21 cellular contexts compared by ENCODE assay signal in the genomic region with DNA sequence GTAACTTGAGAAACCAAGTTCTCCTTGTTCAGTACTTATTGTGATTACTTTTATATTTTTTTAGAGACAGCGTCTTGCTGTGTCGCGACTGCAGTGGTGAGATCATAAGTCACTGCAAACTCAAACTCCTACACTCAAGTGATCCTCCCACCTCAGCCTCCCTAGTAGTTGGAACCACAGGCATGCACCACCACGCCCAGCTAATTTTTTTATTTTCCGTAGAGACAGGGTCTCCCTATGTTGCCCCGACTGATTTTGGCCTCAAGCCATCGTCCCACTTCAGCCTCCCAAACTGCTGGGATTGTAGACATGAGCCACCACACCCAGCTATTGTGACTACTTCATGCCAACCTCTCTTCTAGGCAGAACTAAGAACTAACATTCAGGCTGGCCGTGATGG. TPM values are rescaled to one million over a fixed set of nuclear protein-coding genes. Genes with fewer than 3 reads are reported as not detected.
DNase-seq lines count a peak whose midpoint lies in the region; ATAC-seq and TF ChIP-seq lines count a peak whose summit lies in the region.
"Had no signal": no experiment of that assay in that cellular context is flagged by ENCODE, and none has a peak within 500 bp of the region (broad histone marks: within the 10 kb centered on the region; RNA-seq: fewer than 3 reads in every experiment).

No MANE protein-coding gene starts in this region.

- no peaks in the 10 kb centered on the region for H3K27me3 Mint-ChIP-seq in CD8-positive, alpha-beta T cell (ENCODE audit: low read depth)
- H3K27me3 Mint-ChIP-seq in endodermal cell (ENCODE audit: insufficient read depth) (peaks cover 2% of the 10 kb centered on the region), nephron progenitor cell (ENCODE audit: low read depth, poor library complexity) (peaks cover 4% of the 10 kb centered on the region)
- H3K27me3 Mint-ChIP-seq: activated CD4-positive, alpha-beta T cell treated with anti-CD3 and anti-CD28 coated beads, Interleukin-2, amount 10 ng/mL, durations not matched to agents 7 days and 5 days; activated naive CD8-positive, alpha-beta T cell treated with anti-CD3 and anti-CD28 coated beads, Interleukin-2, amount 10 ng/mL, durations not matched to agents 7 days and 5 days had no signal

- DNase-seq in CD8-positive, alpha-beta T cell, result no peak
- DNase-seq in NT2/D1 (ENCODE audit: low read depth, low spot score), result no peak
- no peak for DNase-seq in endodermal cell
- no peak for DNase-seq in trophoblast cell
- DNase-seq in NCI-H446 (lab: John Stamatoyannopoulos, UW), result no peak
- no peak for DNase-seq in nephron progenitor cell
- no peak for DNase-seq in PC-3
- no peak for DNase-seq in NCI-H1417 (lab: John Stamatoyannopoulos, UW)
- DNase-seq: activated CD4-positive, alpha-beta T cell treated with anti-CD3 and anti-CD28 coated beads, Interleukin-2, amount 10 ng/mL, durations not matched to agents 7 days and 5 days; activated naive CD8-positive, alpha-beta T cell treated with anti-CD3 and anti-CD28 coated beads, Interleukin-2, amount 10 ng/mL, durations not matched to agents 7 days and 5 days; activated T-cell treated with anti-CD3 and anti-CD28 coated beads for 4 hours; caudate nucleus; effector CD4-positive, alpha-beta T cell; heart right ventricle; mammary epithelial cell; NCI-H2081 treated with DMSO at 0.1 percent for 48 hours; NCI-H82; retina; stimulated activated CD4-positive, alpha-beta T cell treated with anti-CD3 and anti-CD28 coated beads, Interleukin-15, amount 100 ng/mL, for 24 hours; stimulated activated naive CD4-positive, alpha-beta T cell treated with Interleukin-2 at 50 U/mL for 16 hours had no signal

- WGBS in endodermal cell (ENCODE audit: insufficient coverage in 1 of 2, insufficient read length in 1 of 2), 2 experiments, result 93% methylated on average over 8 of the region's 8 CpGs
- no CpG with 5 or more reads among the region's 8 CpGs for WGBS in trophoblast cell (ENCODE audit: extremely low coverage, insufficient coverage, insufficient read length)

- H3K9me3 ChIP-seq in CD8-positive, alpha-beta T cell (ENCODE audit: low read length), result no peaks in the 10 kb centered on the region
- H3K9me3 ChIP-seq in NT2/D1 (ENCODE audit: insufficient read depth, low read length) (peaks cover 5% of the 10 kb centered on the region; the same call in 1 of the 2 replicates), endodermal cell (ENCODE audit: control insufficient read depth, low read length) (peaks cover 6% of the 10 kb centered on the region), trophoblast cell (ENCODE audit: insufficient read depth, low read depth, low read length) (peaks cover 4% of the 10 kb centered on the region), PC-3 (ENCODE audit: low read length) (no peaks in the 10 kb centered on the region)
- H3K9me3 ChIP-seq: heart right ventricle had no signal

- ATAC-seq in CD8-positive, alpha-beta T cell, result no peak
- no peak for ATAC-seq in PC-3

- BruUV-seq in PC-3 (replicated peaks; lab: Mats Ljungman, UMichigan), result no TSS peak

- peaks cover 16% of the 10 kb centered on the region for H3K4me1 ChIP-seq in CD8-positive, alpha-beta T cell (ENCODE audit: insufficient read depth, low read length)
- peaks cover 8% of the 10 kb centered on the region for H3K4me1 ChIP-seq in NT2/D1 (ENCODE audit: insufficient read depth, insufficient read length)
- no peaks in the 10 kb centered on the region for H3K4me1 ChIP-seq in endodermal cell (ENCODE audit: control insufficient read depth, insufficient read depth, low read length)
- H3K4me1 ChIP-seq in trophoblast cell (ENCODE audit: control insufficient read depth in 1 of 2, insufficient read depth in 2 of 2, low read length in 2 of 2), result peaks cover 4 to 6% of the 10 kb centered on the region in 2 experiments
- H3K4me1 ChIP-seq in PC-3 (ENCODE audit: insufficient read depth, low read length), result peaks cover 14% of the 10 kb centered on the region

- H3K79me1 ChIP-seq in trophoblast cell (ENCODE audit: low read length), result peaks cover 6% of the 10 kb centered on the region

- no peak overlapping the region for H2BK120ac ChIP-seq in trophoblast cell (ENCODE audit: insufficient read depth, low read length, poor library complexity)

- H3K9ac ChIP-seq in NT2/D1 (ENCODE audit: insufficient read length, low read depth) (peak overlapping the region; percentile 26), endodermal cell (ENCODE audit: extremely low read depth, low read length, poor library complexity, severe bottlenecking) (no peak overlapping the region), trophoblast cell (ENCODE audit: low read length) (no peak overlapping the region), PC-3 (ENCODE audit: low read length) (no peak overlapping the region)

- no peak overlapping the region for H2AK5ac ChIP-seq in trophoblast cell (ENCODE audit: low read length)

- POLR2A ChIA-PET in CD8-positive, alpha-beta T cell (lab: Charles Lee), result interaction anchor here (1.0 kb wide), 2 partner anchors 8 to 80 kb away, joined by 3 read pairs; partner anchors contain the start of gene C19orf53
- POLR2A ChIA-PET in PC-3 (lab: Charles Lee; ENCODE audit: unreplicated experiment), result no interaction called here

- H3K27ac Mint-ChIP-seq in CD8-positive, alpha-beta T cell, result peak overlapping the region; percentile 22
- H3K27ac Mint-ChIP-seq in endodermal cell, result peak overlapping the region; percentile 44
- no peak overlapping the region for H3K27ac Mint-ChIP-seq in nephron progenitor cell
- H3K27ac Mint-ChIP-seq: activated CD4-positive, alpha-beta T cell treated with anti-CD3 and anti-CD28 coated beads, Interleukin-2, amount 10 ng/mL, durations not matched to agents 7 days and 5 days; activated naive CD8-positive, alpha-beta T cell treated with anti-CD3 and anti-CD28 coated beads, Interleukin-2, amount 10 ng/mL, durations not matched to agents 7 days and 5 days had no signal

- peaks cover 22% of the 10 kb centered on the region for H3K36me3 Mint-ChIP-seq in CD8-positive, alpha-beta T cell
- H3K36me3 Mint-ChIP-seq in endodermal cell (ENCODE audit: low read depth) (peaks cover 24% of the 10 kb centered on the region), nephron progenitor cell (ENCODE audit: low read depth) (peaks cover 25% of the 10 kb centered on the region)

- peaks cover 7% of the 10 kb centered on the region for H3F3A ChIP-seq in PC-3 (ENCODE audit: low read length, unreplicated experiment)

- no peak overlapping the region for H4K8ac ChIP-seq in trophoblast cell (ENCODE audit: low read depth, low read length)

- no peak overlapping the region for H3K4ac ChIP-seq in trophoblast cell (ENCODE audit: low read depth, low read length)

- no peaks in the 10 kb centered on the region for H3K9me3 Mint-ChIP-seq in CD8-positive, alpha-beta T cell
- H3K9me3 Mint-ChIP-seq in endodermal cell (no peaks in the 10 kb centered on the region), nephron progenitor cell (peaks cover 3% of the 10 kb centered on the region)
- H3K9me3 Mint-ChIP-seq: activated CD4-positive, alpha-beta T cell treated with anti-CD3 and anti-CD28 coated beads, Interleukin-2, amount 10 ng/mL, durations not matched to agents 7 days and 5 days; activated naive CD8-positive, alpha-beta T cell treated with anti-CD3 and anti-CD28 coated beads, Interleukin-2, amount 10 ng/mL, durations not matched to agents 7 days and 5 days had no signal

- H3K4me2 ChIP-seq in trophoblast cell (ENCODE audit: low read length), result no peak overlapping the region
- no peak overlapping the region for H3K4me2 ChIP-seq in PC-3 (ENCODE audit: low read length)

- no peak overlapping the region for H3K18ac ChIP-seq in trophoblast cell (ENCODE audit: low read length)

- intact Hi-C loops in CD8-positive, alpha-beta T cell (cut with DNase I, micrococcal nuclease), result no loop called here
- intact Hi-C loops in PC-3 (cut with micrococcal nuclease), result loop anchor here (10.0 kb wide), 1 partner anchor 292 kb away; the partner anchor contains the start of gene MISP3

- no peak overlapping the region for H3K14ac ChIP-seq in trophoblast cell (ENCODE audit: low read length)

- no peak overlapping the region for H4K91ac ChIP-seq in trophoblast cell (ENCODE audit: low read depth, low read length)

- H3K27me3 ChIP-seq in CD8-positive, alpha-beta T cell (ENCODE audit: insufficient read depth, low read length), result no peaks in the 10 kb centered on the region
- H3K27me3 ChIP-seq in NT2/D1 (ENCODE audit: insufficient read depth, insufficient read length), result no peaks in the 10 kb centered on the region
- no peaks in the 10 kb centered on the region for H3K27me3 ChIP-seq in endodermal cell (ENCODE audit: control insufficient read depth, insufficient read depth, low read length, poor library complexity, severe bottlenecking)
- no peaks in the 10 kb centered on the region for H3K27me3 ChIP-seq in trophoblast cell (ENCODE audit: insufficient read depth, low read length)
- no peaks in the 10 kb centered on the region for H3K27me3 ChIP-seq in PC-3 (ENCODE audit: low read length)
- H3K27me3 ChIP-seq: heart right ventricle had no signal

- H3K23ac ChIP-seq in trophoblast cell (ENCODE audit: low read length), result no peak overlapping the region

- CTCF ChIA-PET in CD8-positive, alpha-beta T cell (lab: Charles Lee), result interaction anchor here (1.7 to 11.7 kb wide), 2 partner anchors 78 to 355 kb away, joined by 3 to 263 read pairs; no protein-coding TSS in a partner anchor
- CTCF ChIA-PET in PC-3 (lab: Charles Lee), result interaction anchor here (2.7 kb wide), 1 partner anchor 80 kb away, joined by 19 read pairs; no protein-coding TSS in a partner anchor

- H3K27ac ChIP-seq in CD8-positive, alpha-beta T cell (ENCODE audit: low read depth, low read length), result no peak overlapping the region
- H3K27ac ChIP-seq in endodermal cell (ENCODE audit: low read depth, low read length) (no peak overlapping the region), trophoblast cell (ENCODE audit: low read depth, low read length) (no peak overlapping the region), PC-3 (ENCODE audit: low read length) (no peak overlapping the region)

- H3K9me2 ChIP-seq in PC-3 (replicated peaks; ENCODE audit: low read length), result no peaks in the 10 kb centered on the region

- no peak overlapping the region for H2BK5ac ChIP-seq in trophoblast cell (ENCODE audit: low read depth, low read length, poor library complexity)

- peaks cover 2% of the 10 kb centered on the region for H3K79me2 ChIP-seq in trophoblast cell (ENCODE audit: control insufficient read depth, insufficient read depth, low read length, poor library complexity)
- no peaks in the 10 kb centered on the region for H3K79me2 ChIP-seq in PC-3 (ENCODE audit: low read length)

- H2AFZ ChIP-seq in trophoblast cell (ENCODE audit: insufficient read depth, low read length, poor library complexity), result no peak overlapping the region
- H2AFZ ChIP-seq in PC-3 (ENCODE audit: low read length), result no peak overlapping the region

- no peak overlapping the region for H4K12ac ChIP-seq in trophoblast cell (ENCODE audit: low read depth, low read length)

- H3K36me3 ChIP-seq in CD8-positive, alpha-beta T cell (ENCODE audit: insufficient read depth, low read length), result peaks cover 15% of the 10 kb centered on the region
- peaks cover 25% of the 10 kb centered on the region for H3K36me3 ChIP-seq in NT2/D1 (ENCODE audit: insufficient read depth, insufficient read length, low read length)
- H3K36me3 ChIP-seq in endodermal cell (ENCODE audit: control insufficient read depth, insufficient read depth, low read length), result peaks cover 21% of the 10 kb centered on the region
- H3K36me3 ChIP-seq in trophoblast cell (ENCODE audit: control insufficient read depth in 1 of 2, insufficient read depth in 2 of 2, low read length in 2 of 2), result peaks cover 19 to 20% of the 10 kb centered on the region in 2 experiments
- H3K36me3 ChIP-seq in PC-3 (ENCODE audit: low read depth, low read length), result peaks cover 20% of the 10 kb centered on the region

- H3K4me3 Mint-ChIP-seq in CD8-positive, alpha-beta T cell, result no peak overlapping the region
- H3K4me3 Mint-ChIP-seq in endodermal cell (no peak overlapping the region), nephron progenitor cell (no peak overlapping the region)
- H3K4me3 Mint-ChIP-seq: activated CD4-positive, alpha-beta T cell treated with anti-CD3 and anti-CD28 coated beads, Interleukin-2, amount 10 ng/mL, durations not matched to agents 7 days and 5 days; activated naive CD8-positive, alpha-beta T cell treated with anti-CD3 and anti-CD28 coated beads, Interleukin-2, amount 10 ng/mL, durations not matched to agents 7 days and 5 days had no signal

- H3K4me3 ChIP-seq in CD8-positive, alpha-beta T cell (ENCODE audit: low read depth, low read length), result no peak overlapping the region
- no peak overlapping the region for H3K4me3 ChIP-seq in NT2/D1 (ENCODE audit: insufficient read length, low read depth)
- no peak overlapping the region for H3K4me3 ChIP-seq in endodermal cell (ENCODE audit: low read length)
- H3K4me3 ChIP-seq in trophoblast cell (ENCODE audit: low read depth, low read length), result no peak overlapping the region
- no peak overlapping the region for H3K4me3 ChIP-seq in PC-3 (ENCODE audit: low read length)
- H3K4me3 ChIP-seq: GM12878, heart right ventricle had no signal

- no peak for TF ChIP-seq CTCF in CD8-positive, alpha-beta T cell (IDR thresholded peaks at IDR 0.05)
- TF ChIP-seq CTCF in endodermal cell (conservative IDR thresholded peaks at IDR 0.05), result no peak
- no peak for TF ChIP-seq CTCF in nephron progenitor cell (IDR thresholded peaks at IDR 0.05)
- no peak for TF ChIP-seq CTCF in PC-3 (conservative IDR thresholded peaks at IDR 0.05; ENCODE audit: low read depth, low read length)

- peaks cover 18% of the 10 kb centered on the region for H3K4me1 Mint-ChIP-seq in CD8-positive, alpha-beta T cell (ENCODE audit: low read depth)
- H3K4me1 Mint-ChIP-seq in endodermal cell (peaks cover 18% of the 10 kb centered on the region), nephron progenitor cell (peaks cover 29% of the 10 kb centered on the region)

- H4K20me1 ChIP-seq in PC-3 (ENCODE audit: low read length), result no peaks in the 10 kb centered on the region

- H2BK12ac ChIP-seq in trophoblast cell (ENCODE audit: low read length), result peak overlapping the region; percentile 5

RNA-seq across cellular contexts. Expression of gene C19orf53, which starts 8.3 kb away (rescaled TPM):
- 100 to 1,000 TPM; 116 TPM for total RNA-seq in CD8-positive, alpha-beta T cell
- total RNA-seq in endodermal cell (100 to 1,000 TPM; 106 to 114 TPM), PC-3 (2014; rRNA removed) (341 and 392 TPM in 2 replicates)
- polyA plus RNA-seq in endodermal cell (2013, experiment 1 of 2), result 141 TPM
- 125 TPM for polyA plus RNA-seq in endodermal cell (2013, experiment 2 of 2)
- 270 and 271 TPM in 2 replicates for polyA plus RNA-seq in trophoblast cell (2013)

RNA-seq across cellular contexts. Expression of gene ZSWIM4, which starts 12.7 kb away (rescaled TPM):
- total RNA-seq in CD8-positive, alpha-beta T cell, result 1 to 10 TPM; 4.1 to 5.0 TPM
- total RNA-seq in endodermal cell (10 to 100 TPM; 30.0 to 41.9 TPM), PC-3 (2014; rRNA removed) (8.0 and 11.4 TPM in 2 replicates)
- polyA plus RNA-seq in endodermal cell (2013, experiment 1 of 2), result 22.9 TPM
- 20.7 TPM for polyA plus RNA-seq in endodermal cell (2013, experiment 2 of 2)
- polyA plus RNA-seq in trophoblast cell (2013), result 13.1 and 14.3 TPM in 2 replicates

RNA-seq across cellular contexts. Expression of gene MRI1, which starts 18.2 kb away (rescaled TPM):
- total RNA-seq in CD8-positive, alpha-beta T cell, result 10 to 100 TPM; 14.3 to 14.8 TPM
- total RNA-seq in endodermal cell (10 to 100 TPM; 19.6 to 29.6 TPM), PC-3 (2014; rRNA removed) (85.2 and 140 TPM in 2 replicates)
- 20.7 TPM for polyA plus RNA-seq in endodermal cell (2013, experiment 1 of 2)
- polyA plus RNA-seq in endodermal cell (2013, experiment 2 of 2), result 20.5 TPM
- 24.5 and 25.8 TPM in 2 replicates for polyA plus RNA-seq in trophoblast cell (2013)
